ENCODE assay signal across 11 cellular contexts in genomic region chr3:13379191-13379830, GRCh38. TPM values are rescaled to one million over a fixed set of nuclear protein-coding genes. Genes with fewer than 3 reads are reported as not detected.
DNase-seq lines count a peak whose midpoint lies in the region; ATAC-seq, FAIRE-seq and TF ChIP-seq lines count a peak whose summit lies in the region.
"Had no signal": no experiment of that assay in that cellular context is flagged by ENCODE, and none has a peak within 500 bp of the region (broad histone marks: within the 10 kb centered on the region; RNA-seq: fewer than 3 reads in every experiment).

No MANE protein-coding gene starts in this region.

- H3K4me3 ChIP-seq in HAP-1: no peak overlapping the region

- in situ Hi-C loops in HAP-1 (cut with MboI; ENCODE audit: low sequenced_read_pairs): no loop called here

- intact Hi-C loops in sciatic nerve (cut with DNase I): no loop called here

- POLR2A ChIA-PET in WTC11 (lab: Charles Lee): no interaction called here

- no peaks in the 10 kb centered on the region for H3K27me3 ChIP-seq in HAP-1 (ENCODE audit: low read depth)

- H3K4me3 Mint-ChIP-seq in WTC11: no peak overlapping the region

- H3K4me1 ChIP-seq in HAP-1: no peaks in the 10 kb centered on the region

- FAIRE-seq in H54 (lab: Jason Lieb, UNC): peak; percentile 38

- no peak for TF ChIP-seq POLR2A in H54 (IDR thresholded peaks at IDR 0.05; ENCODE audit: low read depth, low read length)

- CTCF ChIA-PET in WTC11 (lab: Charles Lee): interaction anchor here (1.5 kb wide), 1 partner anchor 40 kb away, joined by 3 read pairs; no protein-coding TSS in a partner anchor

- H3K27ac Mint-ChIP-seq in WTC11: peak overlapping the region; percentile 54

- H3K36me3 ChIP-seq in HAP-1 (replicated peaks): peaks cover 86% of the 10 kb centered on the region

- no peaks in the 10 kb centered on the region for H3K9me3 Mint-ChIP-seq in WTC11

- no peak for TF ChIP-seq CTCF in WTC11 (IDR thresholded peaks at IDR 0.05)

- H3K4me1 Mint-ChIP-seq in WTC11: no peaks in the 10 kb centered on the region

- H3K27me3 Mint-ChIP-seq in WTC11 (ENCODE audit: low read depth): no peaks in the 10 kb centered on the region

- DNase-seq in H54 (ENCODE audit: insufficient read length, low spot score): peak; percentile 92
- no peak for DNase-seq in WTC11 (ENCODE audit: low spot score)
- peak; percentile 21 for DNase-seq in globus pallidus (ENCODE audit: low spot score)
- DNase-seq in sciatic nerve (ENCODE audit: low spot score): no peak
- DNase-seq in LoVo (ENCODE audit: low spot score): no peak
- no peak for DNase-seq in HAP-1 (ENCODE audit: low spot score in 2 of 2)
- DNase-seq in T-helper 9 cell: no peak
- DNase-seq: activated CD8-positive, alpha-beta memory T cell treated with anti-CD3 and anti-CD28 coated beads, Interleukin-2, amount 50 U/mL, for 48 hours; NCI-H1092; stimulated activated CD4-positive, alpha-beta T cell treated with anti-CD3 and anti-CD28 coated beads, Interleukin-2, amount 100 ng/mL, for 48 hours had no signal

- no peak for ATAC-seq in WTC11
- peak; percentile 39 for ATAC-seq in sciatic nerve
- ATAC-seq in HG03108 (IDR thresholded peaks at IDR 0.05; ENCODE audit: unreplicated experiment): no peak

- H3K36me3 Mint-ChIP-seq in WTC11: peaks cover 28% of the 10 kb centered on the region

- no peaks in the 10 kb centered on the region for H3K9me3 ChIP-seq in HAP-1

TF ChIP-seq in WTC11, 78 proteins besides CTCF, POLR2A, EP300 and RAD21:
- TF ChIP-seq NFATC4 (CRISPR knock-in tag; IDR thresholded peaks at IDR 0.05) (no peak), ATF1 (CRISPR knock-in tag; IDR thresholded peaks at IDR 0.05) (no peak), FOXK1 (CRISPR knock-in tag; IDR thresholded peaks at IDR 0.05) (no peak), IRF2 (CRISPR knock-in tag; IDR thresholded peaks at IDR 0.05; ENCODE audit: borderline replicate concordance, low read depth) (no peak), FOXP1 (CRISPR knock-in tag; IDR thresholded peaks at IDR 0.05; ENCODE audit: borderline replicate concordance) (no peak), CREB1 (CRISPR knock-in tag; IDR thresholded peaks at IDR 0.05) (no peak), NFYB (CRISPR knock-in tag; conservative IDR thresholded peaks at IDR 0.05; ENCODE audit: low read depth) (no peak)
TF ChIP-seq in WTC11: peak in this region for 0.

RNA-seq across cellular contexts. Expression of gene NUP210, which starts 40.8 kb away (rescaled TPM):
- total RNA-seq in WTC11 (2021): 59.2 to 69.9 TPM (median 69.8 TPM) in 3 replicates
- 5.5 TPM for total RNA-seq in sciatic nerve

Comparison
In these comparisons a context has a peak if more than half of its experiments do, and no peak if none do; other contexts are left out.
1. DNase-seq: peak in H54 (single experiment) and globus pallidus (single experiment); none in WTC11 (single experiment), sciatic nerve (single experiment), LoVo (single experiment), HAP-1 (0 of 2) and T-helper 9 cell (single experiment).